In the genomic region with DNA sequence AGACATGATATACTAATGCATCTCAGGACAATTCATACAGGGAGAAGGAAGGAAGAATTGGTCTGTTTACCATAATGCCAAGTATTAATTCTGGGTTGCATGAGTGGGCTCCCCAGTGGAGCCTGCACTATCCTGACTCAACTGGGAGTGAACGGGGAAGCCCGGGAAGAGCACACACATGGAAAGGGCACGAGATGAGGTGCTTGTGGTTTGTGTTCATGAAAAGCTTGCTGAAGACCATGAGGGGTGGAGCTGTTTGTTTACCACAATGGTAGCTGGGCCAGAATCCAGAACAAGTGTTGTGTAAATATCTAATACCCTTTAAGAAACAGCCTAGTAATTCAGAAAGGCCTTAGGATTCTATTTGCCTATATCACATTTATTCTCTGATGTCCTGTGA, we compare ENCODE assay signal across 17 cellular contexts.
"Had no signal": no experiment of that assay in that cellular context is flagged by ENCODE, and none has a peak within 500 bp of the region (broad histone marks: within the 10 kb centered on the region; RNA-seq: fewer than 3 reads in every experiment).

No MANE protein-coding gene starts in this region.

- H3K4me3 ChIP-seq: adrenal gland, cardiac muscle cell, neural progenitor cell, ovary had no signal

- H3K27ac ChIP-seq: adrenal gland, cardiac muscle cell, neural progenitor cell, ovary had no signal

- H3K27ac Mint-ChIP-seq: activated CD8-positive, alpha-beta T cell treated with anti-CD3 and anti-CD28 coated beads for 36 hours; neural progenitor cell; WTC11 had no signal

- H2AFZ ChIP-seq: neural progenitor cell had no signal

- H3K4me3 Mint-ChIP-seq: activated CD8-positive, alpha-beta T cell treated with anti-CD3 and anti-CD28 coated beads for 36 hours; activated T-cell treated with anti-CD3 and anti-CD28 coated beads, Interleukin-2, amount 50 U/mL, for 4 hours; neural progenitor cell; WTC11 had no signal

- H3K36me3 ChIP-seq: adrenal gland, cardiac muscle cell, neural progenitor cell, ovary had no signal

- ATAC-seq: activated CD8-positive, alpha-beta T cell treated with anti-CD3 and anti-CD28 coated beads for 36 hours; activated T-cell treated with anti-CD3 and anti-CD28 coated beads, Interleukin-2, amount 50 U/mL, for 4 hours; sciatic nerve; WTC11 had no signal

- DNase-seq: activated CD4-positive, alpha-beta T cell treated with anti-CD3 and anti-CD28 coated beads for 48 hours; activated CD8-positive, alpha-beta T cell treated with anti-CD3 and anti-CD28 coated beads for 36 hours; activated effector memory CD4-positive, alpha-beta T cell treated with Interleukin-2 at 50 U/mL for 16 hours; activated naive CD4-positive, alpha-beta T cell treated with anti-CD3 and anti-CD28 coated beads, Interleukin-2, amount 50 U/mL, for 16 hours; activated T-cell treated with anti-CD3 and anti-CD28 coated beads, Interleukin-2, amount 50 U/mL, for 4 hours; adrenal gland; glutamatergic neuron; hypothalamus; kidney glomerular epithelial cell; ovary; stimulated activated CD4-positive, alpha-beta T cell treated with anti-CD3 and anti-CD28 coated beads, Interleukin-12 subunit alpha, Interleukin-12 subunit beta, amount 100 ng/mL, for 4 hours; stimulated activated CD4-positive, alpha-beta T cell treated with anti-CD3 and anti-CD28 coated beads, Interleukin-2, amount 100 ng/mL, for 24 hours; T-helper 2 cell had no signal

- H3K27me3 ChIP-seq: adrenal gland, neural progenitor cell, ovary had no signal

- H3K27me3 Mint-ChIP-seq: activated CD8-positive, alpha-beta T cell treated with anti-CD3 and anti-CD28 coated beads for 36 hours had no signal

- H3K9me3 Mint-ChIP-seq: activated CD8-positive, alpha-beta T cell treated with anti-CD3 and anti-CD28 coated beads for 36 hours; activated T-cell treated with anti-CD3 and anti-CD28 coated beads, Interleukin-2, amount 50 U/mL, for 4 hours; neural progenitor cell; WTC11 had no signal

- H3K4me1 Mint-ChIP-seq: neural progenitor cell had no signal

- H3K9me3 ChIP-seq: adrenal gland, ovary had no signal

- H3K4me2 ChIP-seq: neural progenitor cell had no signal

- H3K9ac ChIP-seq: neural progenitor cell had no signal
